In genomic region chr20:25238319-25239037, GRCh38 we compare ENCODE assay signal across 11 cellular contexts. TPM values are rescaled to one million over a fixed set of nuclear protein-coding genes. Genes with fewer than 3 reads are reported as not detected.
DNase-seq lines count a peak whose midpoint lies in the region; ATAC-seq, FAIRE-seq and TF ChIP-seq lines count a peak whose summit lies in the region.
"Had no signal": no experiment of that assay in that cellular context is flagged by ENCODE, and none has a peak within 500 bp of the region (broad histone marks: within the 10 kb centered on the region; RNA-seq: fewer than 3 reads in every experiment).

No MANE protein-coding gene starts in this region.

- peaks cover 0 to 28% of the 10 kb centered on the region in 2 experiments; a peak in 4 of 5 replicates for H3K27me3 ChIP-seq in HepG2 (ENCODE audit: control insufficient read depth in 1 of 2, insufficient read depth in 2 of 2, low read length in 2 of 2)
- H3K27me3 ChIP-seq in right lobe of liver = no peaks in the 10 kb centered on the region
- no peaks in the 10 kb centered on the region for H3K27me3 ChIP-seq in right cardiac atrium (ENCODE audit: control insufficient read depth, insufficient read depth)
- no peaks in the 10 kb centered on the region for H3K27me3 ChIP-seq in uterus
- H3K27me3 ChIP-seq in MM.1S (replicated peaks; ENCODE audit: insufficient read depth, low read length) = no peaks in the 10 kb centered on the region

- no peaks in the 10 kb centered on the region for H3K36me3 Mint-ChIP-seq in activated naive CD8-positive, alpha-beta T cell treated with anti-CD3 and anti-CD28 coated beads, Interleukin-2, amount 10 ng/mL, durations not matched to agents 7 days and 5 days

- POLR2A ChIA-PET in HepG2 (lab: Yijun Ruan, JAX) = interaction anchor here (3.5 to 5.8 kb wide), 2 partner anchors 9 to 11 kb away, joined by 19 to 67 read pairs; partner anchors contain the start of gene PYGB
- POLR2A ChIA-PET in activated naive CD8-positive, alpha-beta T cell treated with anti-CD3 and anti-CD28 coated beads, Interleukin-2, amount 10 ng/mL, durations not matched to agents 7 days and 5 days (lab: Charles Lee) = no interaction called here

- TF ChIP-seq CTCF in HepG2 (CRISPR knock-in tag; IDR thresholded peaks at IDR 0.05) (no peak), right lobe of liver (IDR thresholded peaks at IDR 0.05) (no peak), uterus (IDR thresholded peaks at IDR 0.05) (no peak), MM.1S (IDR thresholded peaks at IDR 0.05; ENCODE audit: low read length) (no peak)

- WGBS in HepG2 (ENCODE audit: low lambda C conversion rate) = 85% methylated on average over 12 of the region's 12 CpGs
- 87% methylated on average over 5 of the region's 12 CpGs for WGBS in right lobe of liver (ENCODE audit: insufficient coverage, low coverage, low lambda C conversion rate, missing lambda C conversion rate)
- WGBS in right cardiac atrium = 90% methylated on average over 12 of the region's 12 CpGs

- intact Hi-C loops in HepG2 (cut with micrococcal nuclease; ENCODE audit: unreplicated experiment) = no loop called here
- intact Hi-C loops in right lobe of liver (cut with DNase I) = no loop called here
- intact Hi-C loops in right cardiac atrium (cut with DNase I) = no loop called here
- intact Hi-C loops in uterus (cut with DNase I; ENCODE audit: low total_unique reads) = no loop called here

- no peak overlapping the region for H3K4me3 ChIP-seq in HepG2 (replicated peaks in 1 of 3; ENCODE audit: insufficient read depth in 1 of 3, low read depth in 2 of 3, low read length in 3 of 3)
- no peak overlapping the region for H3K4me3 ChIP-seq in right lobe of liver
- no peak overlapping the region for H3K4me3 ChIP-seq in right cardiac atrium (ENCODE audit: low read length)
- no peak overlapping the region for H3K4me3 ChIP-seq in uterus
- H3K4me3 ChIP-seq in MM.1S (ENCODE audit: low read length) = no peak overlapping the region

- no peak overlapping the region for H3K4me3 Mint-ChIP-seq in activated naive CD8-positive, alpha-beta T cell treated with anti-CD3 and anti-CD28 coated beads, Interleukin-2, amount 10 ng/mL, durations not matched to agents 7 days and 5 days
- H3K4me3 Mint-ChIP-seq: activated CD4-positive, alpha-beta T cell treated with anti-CD3 and anti-CD28 coated beads, Interleukin-2, amount 10 ng/mL, durations not matched to agents 7 days and 5 days had no signal

- TF ChIP-seq EP300 in HepG2 (IDR thresholded peaks at IDR 0.05; ENCODE audit: low read depth in 2 of 2, low read length in 2 of 2) = no peak
- no peak for TF ChIP-seq EP300 in HepG2 (CRISPR knock-in tag; IDR thresholded peaks at IDR 0.05; ENCODE audit: borderline replicate concordance)

- BruUV-seq in HepG2 (replicated peaks; lab: Mats Ljungman, UMichigan) = TSS peak; percentile 91

- H3K27ac ChIP-seq in HepG2 (ENCODE audit: extremely low read length, insufficient read depth, low read length) (no peak overlapping the region), right lobe of liver (no peak overlapping the region), right cardiac atrium (ENCODE audit: low read length) (peak overlapping the region; percentile 43), uterus (peak overlapping the region; percentile 0 to 19), MM.1S (ENCODE audit: low read length) (no peak overlapping the region)
- H3K27ac ChIP-seq: neutrophil had no signal

- H3F3A ChIP-seq in MM.1S (ENCODE audit: insufficient read depth, low read length) = no peaks in the 10 kb centered on the region

- no peaks in the 10 kb centered on the region for H3K9me3 Mint-ChIP-seq in activated naive CD8-positive, alpha-beta T cell treated with anti-CD3 and anti-CD28 coated beads, Interleukin-2, amount 10 ng/mL, durations not matched to agents 7 days and 5 days
- H3K9me3 Mint-ChIP-seq: activated CD4-positive, alpha-beta T cell treated with anti-CD3 and anti-CD28 coated beads, Interleukin-2, amount 10 ng/mL, durations not matched to agents 7 days and 5 days had no signal

- peaks cover 8% of the 10 kb centered on the region for H3K4me1 Mint-ChIP-seq in activated naive CD8-positive, alpha-beta T cell treated with anti-CD3 and anti-CD28 coated beads, Interleukin-2, amount 10 ng/mL, durations not matched to agents 7 days and 5 days

- no peak overlapping the region for H2AFZ ChIP-seq in HepG2 (ENCODE audit: low read length)
- no peak overlapping the region for H2AFZ ChIP-seq in MM.1S (ENCODE audit: low read length)

- H3K9ac ChIP-seq in HepG2 (ENCODE audit: insufficient read depth, low read depth, low read length) (no peak overlapping the region), MM.1S (ENCODE audit: low read length) (no peak overlapping the region)

- H4K20me1 ChIP-seq in HepG2 (ENCODE audit: insufficient read depth, low read length) = no peaks in the 10 kb centered on the region
- no peaks in the 10 kb centered on the region for H4K20me1 ChIP-seq in MM.1S (ENCODE audit: insufficient read depth, low read length)

- TF ChIP-seq POLR2A in HepG2 (IDR thresholded peaks at IDR 0.05; ENCODE audit: insufficient read depth in 1 of 2, low read depth in 2 of 2, low read length in 2 of 2) = no peak
- TF ChIP-seq POLR2A in right lobe of liver (IDR thresholded peaks at IDR 0.05) = no peak
- no peak for TF ChIP-seq POLR2A in uterus (IDR thresholded peaks at IDR 0.05)

- ATAC-seq in HepG2 (no peak), right lobe of liver (no peak), right cardiac atrium (no peak)
- ATAC-seq in activated naive CD8-positive, alpha-beta T cell treated with anti-CD3 and anti-CD28 coated beads, Interleukin-2, amount 10 ng/mL, durations not matched to agents 7 days and 5 days (ENCODE audit: low read depth) = no peak

- H3K4me2 ChIP-seq in HepG2 (ENCODE audit: low read depth, low read length) = 0 out of 2 replicates have a peak overlapping the region, but pooled peaks have one; percentile 10
- H3K4me2 ChIP-seq in MM.1S (ENCODE audit: low read depth, low read length) = no peak overlapping the region

- H3K27ac Mint-ChIP-seq in activated naive CD8-positive, alpha-beta T cell treated with anti-CD3 and anti-CD28 coated beads, Interleukin-2, amount 10 ng/mL, durations not matched to agents 7 days and 5 days = peak overlapping the region; percentile 6

- H3K27me3 Mint-ChIP-seq in activated naive CD8-positive, alpha-beta T cell treated with anti-CD3 and anti-CD28 coated beads, Interleukin-2, amount 10 ng/mL, durations not matched to agents 7 days and 5 days = peaks cover 23% of the 10 kb centered on the region

- DNase-seq in HepG2 (ENCODE audit: low spot score) (no peak), right lobe of liver (no peak), right cardiac atrium (peak in 1 of 3 donors; percentile 13), uterus (no peak), cerebellum (ENCODE audit: low spot score) (no peak), MM.1S (no peak), NCI-H2196 treated with DMSO at 0.1 percent for 48 hours (lab: John Stamatoyannopoulos, UW; ENCODE audit: unreplicated experiment) (no peak)
- DNase-seq in activated naive CD8-positive, alpha-beta T cell treated with anti-CD3 and anti-CD28 coated beads, Interleukin-2, amount 10 ng/mL, durations not matched to agents 7 days and 5 days = no peak
- DNase-seq: NCI-H774 had no signal

- H3K4me1 ChIP-seq in HepG2 (ENCODE audit: insufficient read depth, low read length) = peaks cover 57% of the 10 kb centered on the region
- peaks cover 0 to 5% (median 2%) of the 10 kb centered on the region in 4 donors for H3K4me1 ChIP-seq in right lobe of liver
- H3K4me1 ChIP-seq in right cardiac atrium (ENCODE audit: control insufficient read depth, insufficient read depth, low read length) = peaks cover 4% of the 10 kb centered on the region
- H3K4me1 ChIP-seq in uterus = no peaks in the 10 kb centered on the region
- H3K4me1 ChIP-seq in MM.1S (ENCODE audit: low read length) = no peaks in the 10 kb centered on the region

- TF ChIP-seq RAD21 in HepG2 (CRISPR knock-in tag; IDR thresholded peaks at IDR 0.05) = no peak

- H3K79me2 ChIP-seq in HepG2 (ENCODE audit: insufficient read depth, low read length) (no peaks in the 10 kb centered on the region), MM.1S (ENCODE audit: low read length) (no peaks in the 10 kb centered on the region)

- H3K36me3 ChIP-seq in HepG2 (replicated peaks in 1 of 2; ENCODE audit: control insufficient read depth in 1 of 2, insufficient read depth in 2 of 2, low read length in 2 of 2) (no peaks in the 10 kb centered on the region), right lobe of liver (no peaks in the 10 kb centered on the region), uterus (no peaks in the 10 kb centered on the region), MM.1S (replicated peaks; ENCODE audit: insufficient read depth, low read length) (no peaks in the 10 kb centered on the region)
- H3K36me3 ChIP-seq: neutrophil had no signal

- in situ Hi-C loops in HepG2 (cut with HindIII; ENCODE audit: extremely low pct_ligation_motif_present, low pct_unique_long_range_greater_than_20kb) = no loop called here

- H3K9me2 ChIP-seq in MM.1S (replicated peaks; ENCODE audit: insufficient read depth, low read length) = no peaks in the 10 kb centered on the region

- CTCF ChIA-PET in HepG2 (lab: Yijun Ruan, JAX; ENCODE audit: low intra/inter-chr PET ratio, low total read pairs) = no interaction called here

- H3K9me3 ChIP-seq in HepG2 (ENCODE audit: low read length) (no peaks in the 10 kb centered on the region), right lobe of liver (no peaks in the 10 kb centered on the region), right cardiac atrium (ENCODE audit: control insufficient read depth, low read length) (no peaks in the 10 kb centered on the region), uterus (no peaks in the 10 kb centered on the region), MM.1S (replicated peaks; ENCODE audit: insufficient read depth, low read length) (no peaks in the 10 kb centered on the region)
- H3K9me3 ChIP-seq: neutrophil had no signal

- no peak for FAIRE-seq in HepG2 (lab: Jason Lieb, UNC)

RNA-seq across cellular contexts. Expression of gene PYGB, which starts 9.4 kb away (rescaled TPM):
- total RNA-seq in HepG2 (2016; rRNA removed; fragmentation: Illumina TruSeq; extraction: Trizol) = 82.0 and 86.3 TPM in 2 replicates
- total RNA-seq in HepG2 (2016; cell fraction: cytosol; rRNA removed; fragmentation: Illumina TruSeq; extraction: Trizol; ENCODE audit: low read depth) = 5.4 and 6.5 TPM in 2 replicates
- 69.1 and 89.6 TPM in 2 replicates for total RNA-seq in HepG2 (2016; cell fraction: insoluble cytoplasmic fraction; rRNA removed; fragmentation: Illumina TruSeq; extraction: Trizol)
- 18.0 and 19.5 TPM in 2 replicates for total RNA-seq in HepG2 (2016; cell fraction: membrane; rRNA removed; fragmentation: Illumina TruSeq; extraction: Trizol)
- 59.8 and 63.0 TPM in 2 replicates for total RNA-seq in HepG2 (2016; cell fraction: nucleus; rRNA removed; fragmentation: Illumina TruSeq; extraction: Trizol)
- polyA plus RNA-seq in HepG2 (2011; rRNA removed) = 24.2 and 37.5 TPM in 2 replicates
- 24.4 and 27.4 TPM in 2 replicates for polyA plus RNA-seq in HepG2 (2011; cell fraction: cytosol; rRNA removed)
- 111 and 112 TPM in 2 replicates for polyA plus RNA-seq in HepG2 (2011; cell fraction: nucleus; rRNA removed)
- 26.9 and 46.5 TPM in 2 replicates for polyA plus RNA-seq in HepG2 (2012)
- polyA plus RNA-seq in HepG2 (2016; cell fraction: cytosol; fragmentation: Illumina TruSeq; extraction: Trizol; ENCODE audit: low read depth) = 3.5 TPM in 2 replicates
- polyA plus RNA-seq in HepG2 (2016; cell fraction: insoluble cytoplasmic fraction; fragmentation: Illumina TruSeq; extraction: Trizol; ENCODE audit: low read depth) = 45.7 and 58.6 TPM in 2 replicates
- 7.2 and 9.8 TPM in 2 replicates for polyA plus RNA-seq in HepG2 (2016; cell fraction: membrane; fragmentation: Illumina TruSeq; extraction: Trizol; ENCODE audit: low read depth)
- polyA plus RNA-seq in HepG2 (2016; cell fraction: nucleus; fragmentation: Illumina TruSeq; extraction: Trizol; ENCODE audit: insufficient read depth, low read depth) = 79.7 and 85.5 TPM in 2 replicates
- polyA minus RNA-seq in HepG2 (2011; rRNA and poly(A)+ RNA removed; ENCODE audit: low replicate concordance) = 26.5 and 80.5 TPM in 2 replicates
- polyA minus RNA-seq in HepG2 (2011; cell fraction: cytosol; rRNA and poly(A)+ RNA removed) = 36.1 and 38.1 TPM in 2 replicates
- 27.9 and 31.3 TPM in 2 replicates for polyA minus RNA-seq in HepG2 (2011; cell fraction: nucleus; rRNA and poly(A)+ RNA removed)
- total RNA-seq in right lobe of liver = 10 to 100 TPM in 3 of 6 experiments, 1 to 10 TPM in 3; 6.6 to 27.4 (median 13.2) TPM
- 10 to 100 TPM; 29.3 to 29.5 TPM for total RNA-seq in activated naive CD8-positive, alpha-beta T cell treated with anti-CD3 and anti-CD28 coated beads, Interleukin-2, amount 10 ng/mL, durations not matched to agents 7 days and 5 days
- 100 to 1,000 TPM; 154 to 219 (median 194) TPM for total RNA-seq in right cardiac atrium
- polyA plus RNA-seq in right cardiac atrium = 136 TPM
- 10 to 100 TPM; 26.2 to 87.9 (median 49.8) TPM for total RNA-seq in uterus
- 61.5 TPM for total RNA-seq in cerebellum

RNA-seq across cellular contexts. Expression of gene ENTPD6, which starts 43.0 kb away (rescaled TPM):
- 98.4 and 164 TPM in 2 replicates for total RNA-seq in HepG2 (2016; rRNA removed; fragmentation: Illumina TruSeq; extraction: Trizol)
- total RNA-seq in HepG2 (2016; cell fraction: cytosol; rRNA removed; fragmentation: Illumina TruSeq; extraction: Trizol; ENCODE audit: low read depth) = 67.6 and 72.5 TPM in 2 replicates
- total RNA-seq in HepG2 (2016; cell fraction: insoluble cytoplasmic fraction; rRNA removed; fragmentation: Illumina TruSeq; extraction: Trizol) = 90.5 and 177 TPM in 2 replicates
- total RNA-seq in HepG2 (2016; cell fraction: membrane; rRNA removed; fragmentation: Illumina TruSeq; extraction: Trizol) = 139 and 152 TPM in 2 replicates
- 149 and 161 TPM in 2 replicates for total RNA-seq in HepG2 (2016; cell fraction: nucleus; rRNA removed; fragmentation: Illumina TruSeq; extraction: Trizol)
- 172 and 221 TPM in 2 replicates for polyA plus RNA-seq in HepG2 (2011; rRNA removed)
- polyA plus RNA-seq in HepG2 (2011; cell fraction: cytosol; rRNA removed) = 185 and 213 TPM in 2 replicates
- polyA plus RNA-seq in HepG2 (2011; cell fraction: nucleus; rRNA removed) = 538 and 633 TPM in 2 replicates
- 90.9 and 112 TPM in 2 replicates for polyA plus RNA-seq in HepG2 (2012)
- 59.4 and 67.7 TPM in 2 replicates for polyA plus RNA-seq in HepG2 (2016; cell fraction: cytosol; fragmentation: Illumina TruSeq; extraction: Trizol; ENCODE audit: low read depth)
- polyA plus RNA-seq in HepG2 (2016; cell fraction: insoluble cytoplasmic fraction; fragmentation: Illumina TruSeq; extraction: Trizol; ENCODE audit: low read depth) = 85.6 and 91.9 TPM in 2 replicates
- 104 and 119 TPM in 2 replicates for polyA plus RNA-seq in HepG2 (2016; cell fraction: membrane; fragmentation: Illumina TruSeq; extraction: Trizol; ENCODE audit: low read depth)
- polyA plus RNA-seq in HepG2 (2016; cell fraction: nucleus; fragmentation: Illumina TruSeq; extraction: Trizol; ENCODE audit: insufficient read depth, low read depth) = 320 and 321 TPM in 2 replicates
- 25.3 and 228 TPM in 2 replicates for polyA minus RNA-seq in HepG2 (2011; rRNA and poly(A)+ RNA removed; ENCODE audit: low replicate concordance)
- 56.6 and 60.3 TPM in 2 replicates for polyA minus RNA-seq in HepG2 (2011; cell fraction: cytosol; rRNA and poly(A)+ RNA removed)
- 98.2 and 106 TPM in 2 replicates for polyA minus RNA-seq in HepG2 (2011; cell fraction: nucleus; rRNA and poly(A)+ RNA removed)
- 10 to 100 TPM; 28.8 to 48.4 (median 34.6) TPM for total RNA-seq in right lobe of liver
- total RNA-seq in activated naive CD8-positive, alpha-beta T cell treated with anti-CD3 and anti-CD28 coated beads, Interleukin-2, amount 10 ng/mL, durations not matched to agents 7 days and 5 days = 10 to 100 TPM; 54.6 to 62.3 TPM
- 100 to 1,000 TPM; 102 to 132 (median 127) TPM for total RNA-seq in right cardiac atrium
- 146 TPM for polyA plus RNA-seq in right cardiac atrium
- 10 to 100 TPM; 20.7 to 47.2 (median 30.7) TPM for total RNA-seq in uterus
- 38.0 TPM for total RNA-seq in cerebellum

Comparison
In these comparisons a context has a peak if more than half of its experiments do, and no peak if none do; other contexts are left out.
1. H3K27ac ChIP-seq: peak in right cardiac atrium (single experiment) and uterus (2 of 2); none in HepG2 (single experiment), right lobe of liver (0 of 3) and MM.1S (single experiment).